Comparison of ENCODE assay signal across 1 cellular context in the genomic region with DNA sequence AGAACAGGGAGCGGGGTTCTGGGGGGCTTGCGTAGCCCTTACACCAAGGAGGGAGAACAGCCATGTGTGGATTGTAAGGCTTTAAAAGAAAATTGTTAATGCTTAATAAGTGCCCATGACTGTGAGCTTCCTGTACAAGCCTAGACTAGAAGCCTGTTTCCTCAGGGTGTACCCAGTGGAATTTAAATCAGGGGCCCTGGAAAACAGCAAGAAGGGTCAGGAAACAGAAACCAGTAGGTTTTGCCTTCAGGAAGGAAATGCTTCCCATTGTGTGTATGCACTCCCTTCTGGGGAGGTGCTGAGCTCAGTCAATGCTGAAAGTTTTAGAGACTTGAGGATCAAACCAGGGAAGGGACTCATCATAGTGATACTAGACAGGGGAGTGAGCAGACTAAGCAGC.
TF ChIP-seq lines count a peak whose summit lies in the region.

No MANE protein-coding gene starts in this region.

TF ChIP-seq in K562, 482 proteins besides CTCF, POLR2A, EP300 and RAD21:
- no peak for TF ChIP-seq CEBPB (tag; IDR thresholded peaks at IDR 0.05)
- 0 out of 2 replicates have a peak, but pooled peaks have one; percentile 13 for TF ChIP-seq POLR2AphosphoS2 (IDR thresholded peaks at IDR 0.05; ENCODE audit: low read length)
